ENCODE assay signal across 17 cellular contexts in genomic region chr2:239184179-239184578, GRCh38.
"Had no signal": no experiment of that assay in that cellular context is flagged by ENCODE, and none has a peak within 500 bp of the region (broad histone marks: within the 10 kb centered on the region; RNA-seq: fewer than 3 reads in every experiment).

No MANE protein-coding gene starts in this region.

- H3K27me3 ChIP-seq: cardiac muscle cell, colonic mucosa, esophagus squamous epithelium, neutrophil had no signal

- H3K36me3 ChIP-seq: cardiac muscle cell, colonic mucosa had no signal

- H3K27ac ChIP-seq: cardiac muscle cell, colonic mucosa, esophagus squamous epithelium, neutrophil, SK-N-MC, skin epidermis had no signal

- H3K4me3 ChIP-seq: cardiac muscle cell, colonic mucosa, esophagus squamous epithelium, lung, SK-N-MC, skin epidermis had no signal

- H3K27ac Mint-ChIP-seq: activated CD4-positive, alpha-beta memory T cell treated with anti-CD3 and anti-CD28 coated beads for 36 hours; activated CD8-positive, alpha-beta memory T cell treated with anti-CD3 and anti-CD28 coated beads, Interleukin-2, amount 10 ng/mL, durations not matched to agents 7 days and 5 days; activated naive CD4-positive, alpha-beta T cell treated with anti-CD3 and anti-CD28 coated beads for 36 hours; naive B cell had no signal

- H3K27me3 Mint-ChIP-seq: activated CD4-positive, alpha-beta memory T cell treated with anti-CD3 and anti-CD28 coated beads for 36 hours; activated CD8-positive, alpha-beta memory T cell treated with anti-CD3 and anti-CD28 coated beads, Interleukin-2, amount 10 ng/mL, durations not matched to agents 7 days and 5 days; naive B cell had no signal

- H3K4me3 Mint-ChIP-seq: activated CD4-positive, alpha-beta memory T cell treated with anti-CD3 and anti-CD28 coated beads for 36 hours; activated CD8-positive, alpha-beta memory T cell treated with anti-CD3 and anti-CD28 coated beads, Interleukin-2, amount 10 ng/mL, durations not matched to agents 7 days and 5 days; activated naive CD4-positive, alpha-beta T cell treated with anti-CD3 and anti-CD28 coated beads for 36 hours; naive B cell had no signal

- H3K4me1 ChIP-seq: colonic mucosa, esophagus squamous epithelium had no signal

- H3K9me3 ChIP-seq: colonic mucosa, neutrophil had no signal

- DNase-seq: activated CD4-positive, alpha-beta memory T cell treated with anti-CD3 and anti-CD28 coated beads for 36 hours; activated CD4-positive, alpha-beta T cell treated with anti-CD3 and anti-CD28 coated beads for 1 hour; activated CD8-positive, alpha-beta memory T cell treated with anti-CD3 and anti-CD28 coated beads, Interleukin-2, amount 10 ng/mL, durations not matched to agents 7 days and 5 days; activated naive CD4-positive, alpha-beta T cell treated with anti-CD3 and anti-CD28 coated beads for 36 hours; colonic mucosa; esophagus squamous epithelium; hypothalamus; naive B cell; stimulated activated CD4-positive, alpha-beta T cell treated with anti-CD3 and anti-CD28 coated beads, Interleukin-4, amount 100 ng/mL, for 4 hours; stimulated activated CD8-positive, alpha-beta memory T cell treated with anti-CD3 and anti-CD28 coated beads, Interleukin-4, amount 100 ng/mL, for 48 hours; stimulated activated naive CD4-positive, alpha-beta T cell treated with Interleukin-2 at 50 U/mL for 16 hours; T-helper 9 cell had no signal

- H3K4me1 Mint-ChIP-seq: activated CD8-positive, alpha-beta memory T cell treated with anti-CD3 and anti-CD28 coated beads, Interleukin-2, amount 10 ng/mL, durations not matched to agents 7 days and 5 days; naive B cell had no signal

- H3K9me3 Mint-ChIP-seq: activated CD4-positive, alpha-beta memory T cell treated with anti-CD3 and anti-CD28 coated beads for 36 hours; activated naive CD4-positive, alpha-beta T cell treated with anti-CD3 and anti-CD28 coated beads for 36 hours had no signal
